12 cellular contexts compared by ENCODE assay signal in the genomic region with DNA sequence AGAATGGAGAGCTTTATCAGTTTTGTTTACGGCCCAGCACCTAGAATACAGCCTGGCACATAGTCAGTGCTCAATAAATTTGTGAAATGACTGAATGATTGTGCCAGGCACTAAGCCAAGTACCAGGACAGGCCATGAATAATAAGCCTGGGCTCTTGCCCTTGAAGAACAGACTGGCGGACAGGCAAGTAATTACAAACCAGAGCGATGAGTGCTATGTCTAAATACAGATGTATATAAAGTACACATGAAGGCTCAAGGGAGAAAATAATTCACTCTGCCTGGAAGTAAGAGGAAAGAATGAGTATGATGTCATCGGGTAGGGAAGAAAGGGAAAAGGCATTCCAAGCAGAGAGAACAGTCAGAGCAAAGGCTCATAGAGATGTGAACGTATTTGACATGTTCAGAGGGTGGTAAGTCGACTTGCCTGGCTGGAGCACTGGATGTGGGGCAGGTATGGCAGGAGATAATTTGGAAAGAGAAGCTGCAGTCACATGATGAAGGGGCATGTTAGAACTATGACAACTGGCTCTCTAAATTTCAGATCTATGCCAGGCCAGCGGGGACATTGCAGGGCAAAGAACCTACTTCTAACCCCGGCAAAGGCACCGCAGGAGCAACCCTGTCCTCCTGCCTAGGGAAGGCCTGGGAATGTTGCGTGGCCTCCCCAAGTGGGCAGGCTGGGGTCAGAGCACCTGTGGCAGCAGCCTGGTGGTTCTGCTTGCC.
DNase-seq lines count a peak whose midpoint lies in the region; ATAC-seq and TF ChIP-seq lines count a peak whose summit lies in the region.
"Had no signal": no experiment of that assay in that cellular context is flagged by ENCODE, and none has a peak within 500 bp of the region (broad histone marks: within the 10 kb centered on the region; RNA-seq: fewer than 3 reads in every experiment).

No MANE protein-coding gene starts in this region.

- TF ChIP-seq CTCF in esophagus muscularis mucosa (IDR thresholded peaks at IDR 0.05) (peak in 1 of 3 experiments; percentile 17), osteoblast (IDR thresholded peaks at IDR 0.05; ENCODE audit: extremely low read depth, low read depth, low read length) (no peak)

- TF ChIP-seq POLR2A in esophagus muscularis mucosa (IDR thresholded peaks at IDR 0.05; ENCODE audit: low read depth) = no peak

- no peaks in the 10 kb centered on the region for H3K27me3 ChIP-seq in esophagus muscularis mucosa
- no peaks in the 10 kb centered on the region for H3K27me3 ChIP-seq in osteoblast (ENCODE audit: insufficient read depth, low read length)

- H3K4me3 ChIP-seq in esophagus muscularis mucosa = no peak overlapping the region
- H3K4me3 ChIP-seq in osteoblast (ENCODE audit: insufficient read depth, low read length) = no peak overlapping the region

- WGBS in esophagus muscularis mucosa = 59% methylated on average over 10 of the region's 10 CpGs

- peaks cover 30 to 52% (median 49%) of the 10 kb centered on the region in 4 donors for H3K4me1 ChIP-seq in esophagus muscularis mucosa
- H3K4me1 ChIP-seq in osteoblast (ENCODE audit: insufficient read depth, low read length) = peaks cover 24% of the 10 kb centered on the region

- H3K36me3 ChIP-seq in esophagus muscularis mucosa = no peaks in the 10 kb centered on the region
- H3K36me3 ChIP-seq in osteoblast (ENCODE audit: insufficient read depth, low read length) = no peaks in the 10 kb centered on the region

- no peaks in the 10 kb centered on the region for H3K79me2 ChIP-seq in osteoblast (ENCODE audit: insufficient read depth, low read length)

- H3K4me2 ChIP-seq in osteoblast (ENCODE audit: insufficient read depth, low read length) = peak overlapping the region; percentile 12

- intact Hi-C loops in esophagus muscularis mucosa (cut with DNase I) = loop anchor here (5.0 kb wide), 1 partner anchor 197 kb away; no protein-coding TSS in a partner anchor

- ATAC-seq in GM21390 (IDR thresholded peaks at IDR 0.05; ENCODE audit: unreplicated experiment) = no peak
- ATAC-seq: activated naive CD8-positive, alpha-beta T cell treated with anti-CD3 and anti-CD28 coated beads, Interleukin-2, amount 50 U/mL, for 24 hours had no signal

- peak overlapping the region; percentile 57 for H2AFZ ChIP-seq in osteoblast (ENCODE audit: low read length)

- H4K20me1 ChIP-seq in osteoblast (ENCODE audit: insufficient read depth, low read length) = no peaks in the 10 kb centered on the region

- DNase-seq in AG08396 (ENCODE audit: low spot score) (peak; percentile 47), NCI-H69 (lab: John Stamatoyannopoulos, UW) (peak; percentile 5), esophagus muscularis mucosa (ENCODE audit: extremely low spot score) (no peak), osteoblast (ENCODE audit: insufficient read length, low spot score, missing footprints) (peak; percentile 95), ecto neural progenitor cell (ENCODE audit: low spot score) (no peak), hippocampal formation (lab: John Stamatoyannopoulos, UW) (no peak)
- no peak for DNase-seq in stimulated activated CD4-positive, alpha-beta T cell treated with anti-CD3 and anti-CD28 coated beads, Interleukin-1b, Interleukin-23, amount 100 ng/mL, for 48 hours
- DNase-seq: activated B cell treated with CpG ODN at 0.5 μM for 24 hours; activated naive CD8-positive, alpha-beta T cell treated with anti-CD3 and anti-CD28 coated beads, Interleukin-2, amount 50 U/mL, for 24 hours; CD4-positive, CD25-positive, alpha-beta regulatory T cell; stimulated activated CD4-positive, alpha-beta T cell treated with anti-CD3 and anti-CD28 coated beads, Interleukin-2, amount 100 ng/mL, for 24 hours had no signal

- no peaks in the 10 kb centered on the region for H3K9me3 ChIP-seq in esophagus muscularis mucosa
- no peaks in the 10 kb centered on the region for H3K9me3 ChIP-seq in osteoblast (ENCODE audit: low read depth, low read length)

- no peak for TF ChIP-seq EP300 in esophagus muscularis mucosa (IDR thresholded peaks at IDR 0.05)

- peak overlapping the region; percentile 79 to 83 (median 82) for H3K27ac ChIP-seq in esophagus muscularis mucosa (replicated peaks in 1 of 4)
- H3K27ac ChIP-seq in osteoblast (ENCODE audit: low read depth, low read length) = peak overlapping the region; percentile 37

Comparison
In these comparisons a context has a peak if more than half of its experiments do, and no peak if none do; other contexts are left out.
1. DNase-seq: peak in AG08396 (single experiment), NCI-H69 (single experiment) and osteoblast (single experiment); none in esophagus muscularis mucosa (single experiment), ecto neural progenitor cell (single experiment), hippocampal formation (0 of 2) and stimulated activated CD4-positive, alpha-beta T cell treated with anti-CD3 and anti-CD28 coated beads, Interleukin-1b, Interleukin-23, amount 100 ng/mL, for 48 hours (single experiment).